9 cellular contexts compared by ENCODE assay signal in the genomic region with DNA sequence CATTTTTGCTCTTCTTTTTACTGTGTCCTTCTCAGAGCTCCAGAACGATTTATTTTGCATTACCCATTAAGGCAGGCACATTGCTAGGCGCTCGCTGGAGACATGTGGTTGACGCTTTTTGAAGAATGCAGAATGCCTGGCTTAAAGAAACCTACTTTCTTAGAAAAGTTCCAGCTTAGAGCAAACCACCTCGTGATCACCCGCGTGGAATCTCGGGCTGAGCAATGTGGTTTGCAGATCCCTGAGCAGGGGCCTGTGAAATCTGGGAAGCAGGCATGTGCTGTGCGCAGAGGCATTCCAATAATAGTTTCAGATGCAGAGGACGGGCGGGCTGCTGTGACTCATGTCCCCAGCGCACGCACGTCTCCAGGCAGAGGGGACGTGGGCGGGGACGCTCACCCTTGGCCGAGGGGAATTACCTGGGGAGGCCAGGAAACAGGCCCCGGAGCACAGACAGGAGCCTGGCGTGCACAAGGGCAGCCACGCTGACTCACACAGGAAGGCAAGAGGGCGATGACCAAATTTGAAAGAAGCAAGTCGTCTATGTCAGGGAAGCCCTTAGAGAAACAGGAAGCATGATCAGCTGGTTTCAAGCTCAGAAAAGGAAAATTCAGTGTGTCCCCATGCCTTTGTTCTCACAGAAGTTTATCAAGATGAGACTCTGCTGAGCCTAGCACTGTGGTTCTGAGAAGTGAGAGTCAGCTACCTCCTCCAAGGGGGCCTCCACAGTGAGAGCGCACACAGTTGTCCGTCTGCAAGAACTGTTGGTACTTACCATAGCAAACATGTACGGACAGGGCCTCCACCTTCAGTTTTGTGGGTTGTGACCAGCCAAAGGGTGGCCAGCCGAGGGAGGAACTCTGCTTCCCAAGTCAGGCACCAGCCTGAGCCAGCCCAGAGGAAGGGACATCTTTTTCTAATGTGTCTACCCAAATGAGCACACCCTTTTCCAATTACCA.
A peak's percentile ranks its signal among the peaks of the same experiment; 100 is the strongest.
DNase-seq lines count a peak whose midpoint lies in the region; ATAC-seq and FAIRE-seq lines count a peak whose summit lies in the region.
"Had no signal": no experiment of that assay in that cellular context is flagged by ENCODE, and none has a peak within 500 bp of the region (broad histone marks: within the 10 kb centered on the region; RNA-seq: fewer than 3 reads in every experiment).

No MANE protein-coding gene starts in this region.

- H3K79me2 ChIP-seq in ACC112 (ENCODE audit: control insufficient read depth, insufficient read depth, low read length, unreplicated experiment), result no peaks in the 10 kb centered on the region

- peak overlapping the region; percentile 83 for H2AFZ ChIP-seq in ACC112 (ENCODE audit: low read length, unreplicated experiment)

- intact Hi-C loops in right cardiac atrium (cut with DNase I), result no loop called here

- H3K4me1 ChIP-seq in ACC112 (ENCODE audit: control insufficient read depth, insufficient read depth, low read length, unreplicated experiment), result peaks cover 23% of the 10 kb centered on the region
- H3K4me1 ChIP-seq in right cardiac atrium (ENCODE audit: control insufficient read depth, insufficient read depth, low read length), result peaks cover 4% of the 10 kb centered on the region

- no peaks in the 10 kb centered on the region for H3K27me3 ChIP-seq in ACC112 (ENCODE audit: insufficient read depth, low read length)
- H3K27me3 ChIP-seq in right cardiac atrium (ENCODE audit: control insufficient read depth, insufficient read depth), result no peaks in the 10 kb centered on the region

- DNase-seq in GM19239 (ENCODE audit: insufficient read length, low spot score) (peak; percentile 56), T follicular helper cell (ENCODE audit: low read depth) (peak; percentile 78), right cardiac atrium (peak; percentile 86 to 90 (median 90)), skeletal muscle cell (ENCODE audit: low read depth) (peak; percentile 94), NCI-H1048 (lab: John Stamatoyannopoulos, UW) (no peak)

- 0 out of 2 replicates have a peak overlapping the region, but pooled peaks have one; percentile 18 for H3K4me3 ChIP-seq in ACC112 (ENCODE audit: low read depth, low read length)
- H3K4me3 ChIP-seq in right cardiac atrium (ENCODE audit: low read length), result no peak overlapping the region
- H3K4me3 ChIP-seq in skeletal muscle cell (ENCODE audit: low read depth, low read length), result no peak overlapping the region

- WGBS in adipose tissue, 3 donors, result 36 to 54% (median 44%) methylated on average over 27 of the region's 27 CpGs
- 36% methylated on average over 27 of the region's 27 CpGs for WGBS in right cardiac atrium

- H3K27ac ChIP-seq in ACC112 (ENCODE audit: low read depth, low read length), result peak overlapping the region; percentile 86
- peak overlapping the region; percentile 11 for H3K27ac ChIP-seq in adipose tissue (ENCODE audit: low read depth, low read length)
- peak overlapping the region; percentile 85 for H3K27ac ChIP-seq in right cardiac atrium (ENCODE audit: low read length)

- H3K36me3 ChIP-seq in ACC112 (ENCODE audit: insufficient read depth, low read length), result no peaks in the 10 kb centered on the region

- no peaks in the 10 kb centered on the region for H3K9me3 ChIP-seq in right cardiac atrium (ENCODE audit: control insufficient read depth, low read length)

- peak; percentile 98 for ATAC-seq in HG03354 (IDR thresholded peaks at IDR 0.05; ENCODE audit: poor library complexity, severe bottlenecking, unreplicated experiment)
- peak; percentile 94 to 99 for ATAC-seq in right cardiac atrium

- peak; percentile 98 for FAIRE-seq in GM19239 (lab: Jason Lieb, UNC)
- FAIRE-seq: G401.6 had no signal

Comparison
In these comparisons a context has a peak if more than half of its experiments do, and no peak if none do; other contexts are left out.
1. H3K27ac ChIP-seq: peak in every context shown above with its lines; median percentile 86 in ACC112; 85 in right cardiac atrium; 11 in adipose tissue.